12 cellular contexts compared by ENCODE assay signal in genomic region chr17:31841850-31842415, GRCh38. TPM values are rescaled to one million over a fixed set of nuclear protein-coding genes. Genes with fewer than 3 reads are reported as not detected.
DNase-seq lines count a peak whose midpoint lies in the region; ATAC-seq, FAIRE-seq and TF ChIP-seq lines count a peak whose summit lies in the region.
"Had no signal": no experiment of that assay in that cellular context is flagged by ENCODE, and none has a peak within 500 bp of the region (broad histone marks: within the 10 kb centered on the region; RNA-seq: fewer than 3 reads in every experiment).

No MANE protein-coding gene starts in this region.

- ATAC-seq in K562 = no peak
- ATAC-seq in right lobe of liver = peak; percentile 42 to 57 (median 55)
- ATAC-seq in GM19023 (IDR thresholded peaks at IDR 0.05; ENCODE audit: unreplicated experiment) = no peak

- H3K9ac ChIP-seq in K562 (ENCODE audit: insufficient read depth in 1 of 2, low read depth in 2 of 2, low read length in 2 of 2) = no peak overlapping the region
- H3K9ac ChIP-seq in stomach smooth muscle (ENCODE audit: low read length in 2 of 2) = peak overlapping the region; percentile 46 to 69

- no peaks in the 10 kb centered on the region for H3K9me3 ChIP-seq in K562 (replicated peaks; ENCODE audit: control insufficient read depth, insufficient read depth, low read depth, low read length)
- no peaks in the 10 kb centered on the region for H3K9me3 ChIP-seq in right lobe of liver
- no peaks in the 10 kb centered on the region for H3K9me3 ChIP-seq in stomach smooth muscle (ENCODE audit: control insufficient read depth in 2 of 2, low read length in 2 of 2)

- no peaks in the 10 kb centered on the region for H3K9me1 ChIP-seq in K562 (ENCODE audit: control insufficient read depth, insufficient read depth, low read length)

- POLR2A ChIA-PET in K562 (lab: Yijun Ruan, JAX) = interaction anchor here (0.7 to 0.8 kb wide), 2 partner anchors 234 to 283 kb away, joined by 3 read pairs; no protein-coding TSS in a partner anchor

- H3K27me3 ChIP-seq in K562 (ENCODE audit: control insufficient read depth in 2 of 2, insufficient read depth in 2 of 2, low read length in 2 of 2) (peaks cover 3 to 21% of the 10 kb centered on the region in 2 experiments; a peak in 3 of 5 replicates), right lobe of liver (no peaks in the 10 kb centered on the region), stomach smooth muscle (ENCODE audit: control insufficient read depth in 1 of 2, insufficient read depth in 2 of 2, low read length in 2 of 2) (no peaks in the 10 kb centered on the region)

- H3K27ac ChIP-seq in K562 (ENCODE audit: extremely low read depth, low read depth, low read length) = no peak overlapping the region
- peak overlapping the region; percentile 24 to 75 (median 66) for H3K27ac ChIP-seq in right lobe of liver
- no peak overlapping the region for H3K27ac ChIP-seq in stomach smooth muscle (ENCODE audit: low read length)

- TF ChIP-seq EP300 in K562 (IDR thresholded peaks at IDR 0.05; ENCODE audit: low read length) = no peak

- WGBS in K562 (ENCODE audit: insufficient coverage, low coverage, missing lambda C conversion rate) = 4% methylated on average over 8 of the region's 9 CpGs
- WGBS in right lobe of liver (ENCODE audit: insufficient coverage, low coverage, low lambda C conversion rate, missing lambda C conversion rate) = 19% methylated on average over 8 of the region's 9 CpGs

- H3K27me3 Mint-ChIP-seq in type B pancreatic cell = peaks cover 6% of the 10 kb centered on the region

- no peaks in the 10 kb centered on the region for H4K20me1 ChIP-seq in K562 (replicated peaks; ENCODE audit: control insufficient read depth, insufficient read depth, low read length)

- no peak overlapping the region for H2AFZ ChIP-seq in K562 (ENCODE audit: low read depth, low read length)

- H3K4me3 ChIP-seq in K562 (no peak overlapping the region), right lobe of liver (peak overlapping the region; percentile 8 to 45 (median 35)), stomach smooth muscle (ENCODE audit: low read length in 2 of 2) (peak overlapping the region; percentile 50 to 67)

- in situ Hi-C loops in K562 (cut with MboI) = loop anchor here (10.0 kb wide), 1 partner anchor 407 kb away; no protein-coding TSS in a partner anchor

- intact Hi-C loops in K562 (cut with micrococcal nuclease) = loop anchor here (2.0 to 5.0 kb wide), 2 partner anchors 310 to 405 kb away; no protein-coding TSS in a partner anchor
- intact Hi-C loops in right lobe of liver (cut with DNase I) = loop anchor here in 1 of 2 donors (5.0 kb wide), 1 partner anchor 285 kb away; no protein-coding TSS in a partner anchor

- H3K79me2 ChIP-seq in K562 (ENCODE audit: control insufficient read depth, insufficient read depth, low read length) = no peaks in the 10 kb centered on the region

- CTCF ChIA-PET in K562 (lab: Yijun Ruan, JAX; ENCODE audit: low intra/inter-chr PET ratio) = interaction anchor here (1.0 to 1.9 kb wide), 5 partner anchors 284 to 404 kb away, joined by 3 to 27 read pairs (median 7); no protein-coding TSS in a partner anchor

- H3K4me1 ChIP-seq in K562 (replicated peaks in 1 of 2; ENCODE audit: control insufficient read depth in 2 of 2, insufficient read depth in 2 of 2, low read length in 2 of 2) (no peaks in the 10 kb centered on the region; a peak in 1 of 5 replicates), right lobe of liver (peaks cover 0 to 11% (median 5%) of the 10 kb centered on the region in 4 donors), stomach smooth muscle (ENCODE audit: control insufficient read depth, insufficient read depth, low read length) (peaks cover 37% of the 10 kb centered on the region)

- no peaks in the 10 kb centered on the region for H3K9me3 Mint-ChIP-seq in type B pancreatic cell
- H3K9me3 Mint-ChIP-seq: activated T-helper 17 cell treated with anti-CD3 and anti-CD28 coated beads, Interleukin-2, amount 50 U/mL, for 72 hours; dendritic cell treated with granulocyte-macrophage colony-stimulating factor and Interleukin-4, amounts not matched to agents 40 ng/mL and 50 ng/mL, for 4 days; stimulated activated effector memory CD8-positive, alpha-beta T cell treated with anti-CD3 and anti-CD28 coated beads, Interleukin-12 subunit alpha, Interleukin-12 subunit beta, amount 100 ng/mL, for 72 hours had no signal

- peak; percentile 49 for DNase-seq in DMS53 (lab: John Stamatoyannopoulos, UW)
- no peak for DNase-seq in DMS53 treated with DMSO at 0.1 percent for 48 hours (lab: John Stamatoyannopoulos, UW; ENCODE audit: unreplicated experiment)
- DNase-seq in K562 (ENCODE audit: extremely low read depth in 1 of 4, low spot score in 3 of 4) = no peak
- no peak for DNase-seq in right lobe of liver
- DNase-seq in type B pancreatic cell (ENCODE audit: extremely low spot score, unreplicated experiment) = no peak
- no peak for DNase-seq in pons (ENCODE audit: low spot score)
- DNase-seq: NCI-H1436 treated with DMSO at 0.1 percent for 48 hours had no signal

- TF ChIP-seq POLR2A in K562 (conservative IDR thresholded peaks at IDR 0.05) (no peak), right lobe of liver (IDR thresholded peaks at IDR 0.05) (peak; percentile 21)

- no TSS peak for BruUV-seq in K562 (replicated peaks; lab: Mats Ljungman, UMichigan)

- no peak for TF ChIP-seq RAD21 in K562 (CRISPR knock-in tag; conservative IDR thresholded peaks at IDR 0.05 in 1 of 2, IDR thresholded peaks at IDR 0.05 in 1 of 2)

- H3K27ac Mint-ChIP-seq in type B pancreatic cell = no peak overlapping the region
- H3K27ac Mint-ChIP-seq: activated T-helper 17 cell treated with anti-CD3 and anti-CD28 coated beads, Interleukin-2, amount 50 U/mL, for 72 hours; dendritic cell treated with granulocyte-macrophage colony-stimulating factor and Interleukin-4, amounts not matched to agents 40 ng/mL and 50 ng/mL, for 4 days; stimulated activated effector memory CD8-positive, alpha-beta T cell treated with anti-CD3 and anti-CD28 coated beads, Interleukin-12 subunit alpha, Interleukin-12 subunit beta, amount 100 ng/mL, for 72 hours had no signal

- no peaks in the 10 kb centered on the region for H3K36me3 Mint-ChIP-seq in type B pancreatic cell
- H3K36me3 Mint-ChIP-seq: stimulated activated effector memory CD8-positive, alpha-beta T cell treated with anti-CD3 and anti-CD28 coated beads, Interleukin-12 subunit alpha, Interleukin-12 subunit beta, amount 100 ng/mL, for 72 hours had no signal

- no peak overlapping the region for H3K4me2 ChIP-seq in K562 (ENCODE audit: insufficient read depth, low read length)

- no peak overlapping the region for H3K4me3 Mint-ChIP-seq in type B pancreatic cell
- H3K4me3 Mint-ChIP-seq: activated T-helper 17 cell treated with anti-CD3 and anti-CD28 coated beads, Interleukin-2, amount 50 U/mL, for 72 hours; dendritic cell treated with granulocyte-macrophage colony-stimulating factor and Interleukin-4, amounts not matched to agents 40 ng/mL and 50 ng/mL, for 4 days; stimulated activated effector memory CD8-positive, alpha-beta T cell treated with anti-CD3 and anti-CD28 coated beads, Interleukin-12 subunit alpha, Interleukin-12 subunit beta, amount 100 ng/mL, for 72 hours had no signal

- FAIRE-seq in K562 (lab: Jason Lieb, UNC) = peak; percentile 11

- no peak for TF ChIP-seq CTCF in K562 (IDR thresholded peaks at IDR 0.05 in 2 of 3, conservative IDR thresholded peaks at IDR 0.05 in 1 of 3; ENCODE audit: insufficient read depth in 2 of 3, low read depth in 1 of 3, low read length in 3 of 3)
- no peak for TF ChIP-seq CTCF in right lobe of liver (IDR thresholded peaks at IDR 0.05)
- no peak for TF ChIP-seq CTCF in type B pancreatic cell (conservative IDR thresholded peaks at IDR 0.05)

- no peaks in the 10 kb centered on the region for H3K36me3 ChIP-seq in K562 (ENCODE audit: control insufficient read depth, insufficient read depth, low read length)
- H3K36me3 ChIP-seq in right lobe of liver = no peaks in the 10 kb centered on the region
- no peaks in the 10 kb centered on the region for H3K36me3 ChIP-seq in stomach smooth muscle (ENCODE audit: control insufficient read depth in 2 of 2, insufficient read depth in 2 of 2, low read length in 2 of 2)

- no peaks in the 10 kb centered on the region for H3K4me1 Mint-ChIP-seq in type B pancreatic cell (ENCODE audit: unreplicated experiment)
- H3K4me1 Mint-ChIP-seq: activated T-helper 17 cell treated with anti-CD3 and anti-CD28 coated beads, Interleukin-2, amount 50 U/mL, for 72 hours; stimulated activated effector memory CD8-positive, alpha-beta T cell treated with anti-CD3 and anti-CD28 coated beads, Interleukin-12 subunit alpha, Interleukin-12 subunit beta, amount 100 ng/mL, for 72 hours had no signal

RNA-seq across cellular contexts. Expression of gene COPRS, which starts 17.1 kb away (rescaled TPM):
- 5.9 and 9.8 TPM in 2 replicates for total RNA-seq in K562 (2011; cell fraction: chromatin; rRNA removed; ENCODE audit: low replicate concordance)
- total RNA-seq in K562 (2011; cell fraction: nucleolus; rRNA removed) = 9.0 and 9.9 TPM in 2 replicates
- total RNA-seq in K562 (2011; cell fraction: nucleoplasm; rRNA removed) = 8.0 and 13.7 TPM in 2 replicates
- total RNA-seq in K562 (2014; rRNA removed) = 102 and 103 TPM in 2 replicates
- total RNA-seq in K562 (2014; rRNA removed; fragmentation: Illumina TruSeq; extraction: Trizol) = 74.0 and 81.1 TPM in 2 replicates
- total RNA-seq in K562 (2015; rRNA removed; fragmentation: Illumina TruSeq; extraction: Trizol) = 77.8 and 79.6 TPM in 2 replicates
- total RNA-seq in K562 (2021) = 48.2 and 56.8 TPM in 2 replicates
- 21.6 and 37.3 TPM in 2 replicates for polyA plus RNA-seq in K562 (2011; rRNA removed)
- 30.7 and 47.8 TPM in 2 replicates for polyA plus RNA-seq in K562 (2011; cell fraction: cytosol; rRNA removed)
- 14.3 and 18.7 TPM in 2 replicates for polyA plus RNA-seq in K562 (2011; cell fraction: nucleus; rRNA removed)
- 48.5 and 68.8 TPM in 2 replicates for polyA plus RNA-seq in K562 (2012)
- 60.4 and 60.5 TPM in 2 replicates for polyA plus RNA-seq in K562 (2014; fragmentation: Illumina TruSeq; extraction: Trizol)
- polyA plus RNA-seq in K562 (2014; fragmentation: Nextera tagmentation; extraction: Ambion mirVana) = 10 to 100 TPM; 11.9 to 13.7 TPM
- polyA plus RNA-seq in K562 (2014; rRNA removed) = 59.7 and 68.8 TPM in 2 replicates
- 29.9 and 48.6 TPM in 2 replicates for polyA minus RNA-seq in K562 (2011; rRNA and poly(A)+ RNA removed)
- 6.6 and 24.9 TPM in 2 replicates for polyA minus RNA-seq in K562 (2011; cell fraction: cytosol; rRNA and poly(A)+ RNA removed)
- 2.7 and 5.4 TPM in 2 replicates for polyA minus RNA-seq in K562 (2011; cell fraction: nucleus; rRNA and poly(A)+ RNA removed)
- total RNA-seq in right lobe of liver = 10 to 100 TPM; 17.1 to 49.4 (median 24.0) TPM
- 25.8 and 46.0 TPM in 2 replicates for total RNA-seq in type B pancreatic cell (ENCODE audit: low replicate concordance)

RNA-seq across cellular contexts. Expression of gene UTP6, which starts 59.6 kb away (rescaled TPM):
- 87.6 and 168 TPM in 2 replicates for total RNA-seq in K562 (2011; cell fraction: chromatin; rRNA removed; ENCODE audit: low replicate concordance)
- total RNA-seq in K562 (2011; cell fraction: nucleolus; rRNA removed) = 46.0 and 46.2 TPM in 2 replicates
- total RNA-seq in K562 (2011; cell fraction: nucleoplasm; rRNA removed) = 64.0 and 84.8 TPM in 2 replicates
- total RNA-seq in K562 (2014; rRNA removed) = 70.4 and 78.3 TPM in 2 replicates
- total RNA-seq in K562 (2014; rRNA removed; fragmentation: Illumina TruSeq; extraction: Trizol) = 136 and 190 TPM in 2 replicates
- total RNA-seq in K562 (2015; rRNA removed; fragmentation: Illumina TruSeq; extraction: Trizol) = 85.8 and 107 TPM in 2 replicates
- 156 and 160 TPM in 2 replicates for total RNA-seq in K562 (2021)
- 53.8 and 122 TPM in 2 replicates for polyA plus RNA-seq in K562 (2011; rRNA removed)
- 6.9 and 14.5 TPM in 2 replicates for polyA plus RNA-seq in K562 (2011; cell fraction: cytosol; rRNA removed)
- 29.7 and 32.9 TPM in 2 replicates for polyA plus RNA-seq in K562 (2011; cell fraction: nucleus; rRNA removed)
- 75.6 and 127 TPM in 2 replicates for polyA plus RNA-seq in K562 (2012)
- 93.2 and 93.6 TPM in 2 replicates for polyA plus RNA-seq in K562 (2014; fragmentation: Illumina TruSeq; extraction: Trizol)
- 100 to 1,000 TPM; 204 to 330 TPM for polyA plus RNA-seq in K562 (2014; fragmentation: Nextera tagmentation; extraction: Ambion mirVana)
- polyA plus RNA-seq in K562 (2014; rRNA removed) = 131 and 142 TPM in 2 replicates
- 43.9 and 58.6 TPM in 2 replicates for polyA minus RNA-seq in K562 (2011; rRNA and poly(A)+ RNA removed)
- polyA minus RNA-seq in K562 (2011; cell fraction: cytosol; rRNA and poly(A)+ RNA removed) = 16.8 and 34.3 TPM in 2 replicates
- 12.1 and 13.9 TPM in 2 replicates for polyA minus RNA-seq in K562 (2011; cell fraction: nucleus; rRNA and poly(A)+ RNA removed)
- total RNA-seq in right lobe of liver = 10 to 100 TPM; 16.5 to 26.1 (median 22.2) TPM
- total RNA-seq in type B pancreatic cell (ENCODE audit: low replicate concordance) = 76.1 and 86.4 TPM in 2 replicates

Comparison
In these comparisons a context has a peak if more than half of its experiments do, and no peak if none do; other contexts are left out.
1. ATAC-seq: peak in right lobe of liver (4 of 4); none in K562 (single experiment) and GM19023 (single experiment).
2. H3K27ac ChIP-seq: peak in right lobe of liver (3 of 3); none in K562 (single experiment) and stomach smooth muscle (single experiment).
3. H3K9ac ChIP-seq: peak in stomach smooth muscle (2 of 2); none in K562 (0 of 2).